Comparison of ENCODE assay signal across 8 cellular contexts in genomic region chr16:57734925-57735754, GRCh38. TPM values are rescaled to one million over a fixed set of nuclear protein-coding genes. Genes with fewer than 3 reads are reported as not detected.
DNase-seq lines count a peak whose midpoint lies in the region; ATAC-seq, FAIRE-seq and TF ChIP-seq lines count a peak whose summit lies in the region.

No MANE protein-coding gene starts in this region.

- H3K27me3 ChIP-seq in adipocyte (replicated peaks; ENCODE audit: control insufficient read depth, insufficient read depth, low read length) (no peaks in the 10 kb centered on the region), cardiac muscle cell (no peaks in the 10 kb centered on the region), pancreas (no peaks in the 10 kb centered on the region), tibial artery (no peaks in the 10 kb centered on the region)

- H3K36me3 ChIP-seq in adipocyte (ENCODE audit: control insufficient read depth, insufficient read depth, low read length, severe bottlenecking) (no peaks in the 10 kb centered on the region), cardiac muscle cell (no peaks in the 10 kb centered on the region), pancreas (no peaks in the 10 kb centered on the region), tibial artery (peaks cover 0 to under 1% (median 0%) of the 10 kb centered on the region in 3 donors)

- FAIRE-seq in GM12891 (lab: Jason Lieb, UNC) (no peak), pancreas (lab: Jason Lieb, UNC) (peak; percentile 99)

- H3K9me3 ChIP-seq in adipocyte (ENCODE audit: control insufficient read depth, low read length): no peaks in the 10 kb centered on the region
- H3K9me3 ChIP-seq in cardiac muscle cell (ENCODE audit: low read depth): no peaks in the 10 kb centered on the region
- H3K9me3 ChIP-seq in pancreas: no peaks in the 10 kb centered on the region
- no peaks in the 10 kb centered on the region for H3K9me3 ChIP-seq in tibial artery

- H3K4me3 ChIP-seq in adipocyte (ENCODE audit: low read length) (peak overlapping the region; percentile 96), cardiac muscle cell (peak overlapping the region; percentile 74), pancreas (peak overlapping the region; percentile 53 to 98 (median 94)), tibial artery (peak overlapping the region; percentile 78 to 84)

- intact Hi-C loops in pancreas (cut with DNase I) (no loop called here), tibial artery (cut with DNase I; ENCODE audit: low total_unique reads) (loop anchor here (5.0 to 10.0 kb wide), 3 partner anchors 67 to 390 kb away; partner anchors contain the start of genes CFAP20, KIFC3, USB1 and ZNF319)

- peaks cover 33% of the 10 kb centered on the region for H3K4me1 ChIP-seq in adipocyte (ENCODE audit: control insufficient read depth, insufficient read depth, low read length)
- peaks cover 6% of the 10 kb centered on the region for H3K4me1 ChIP-seq in cardiac muscle cell (ENCODE audit: low read depth)
- peaks cover 0 to 14% (median 2%) of the 10 kb centered on the region in 3 donors for H3K4me1 ChIP-seq in pancreas
- peaks cover 0 to 40% (median 23%) of the 10 kb centered on the region in 4 donors for H3K4me1 ChIP-seq in tibial artery

- TF ChIP-seq CTCF in cardiac muscle cell (IDR thresholded peaks at IDR 0.05; ENCODE audit: low read depth, low read length) (no peak), pancreas (IDR thresholded peaks at IDR 0.05) (no peak), tibial artery (IDR thresholded peaks at IDR 0.05) (peak in 1 of 2 experiments; percentile 14)

- H3K9ac ChIP-seq in adipocyte (ENCODE audit: low read length): peak overlapping the region; percentile 98

- H3K27ac ChIP-seq in cardiac muscle cell (peak overlapping the region; percentile 93), pancreas (peak overlapping the region; percentile 61 to 85 (median 75)), tibial artery (peak overlapping the region; percentile 86 to 93)

- peak; percentile 93 for ATAC-seq in HG02798 (IDR thresholded peaks at IDR 0.05; ENCODE audit: poor library complexity, unreplicated experiment)
- ATAC-seq in pancreas: peak; percentile 91 to 95 (median 92)

- TF ChIP-seq POLR2A in GM12891 (IDR thresholded peaks at IDR 0.05; ENCODE audit: low read depth, low read length): peak; percentile 83

- DNase-seq in GM12891 (ENCODE audit: insufficient read length, low spot score) (peak; percentile 97), NCI-H1417 treated with DMSO at 0.1 percent for 48 hours (lab: John Stamatoyannopoulos, UW) (peak; percentile 99), SW 1271 (lab: John Stamatoyannopoulos, UW) (peak; percentile 99), adipocyte (ENCODE audit: low read depth) (peak; percentile 100), cardiac muscle cell (ENCODE audit: low read depth in 1 of 2, low spot score in 1 of 2) (peak; percentile 100), pancreas (peak; percentile 95 to 99 (median 98)), tibial artery (peak; percentile 99)

- WGBS in pancreas, 2 donors: 0% methylated on average over 45 of the region's 45 CpGs

TF ChIP-seq in GM12891, 5 proteins besides CTCF, POLR2A, EP300 and RAD21:
- TF ChIP-seq TAF1 (IDR thresholded peaks at IDR 0.05; ENCODE audit: low read depth, low read length): peak; percentile 81
- TF ChIP-seq PAX5 (IDR thresholded peaks at IDR 0.05; ENCODE audit: insufficient read depth, low read length, severe bottlenecking): no peak
- peak; percentile 54 for TF ChIP-seq SPI1 (IDR thresholded peaks at IDR 0.05; ENCODE audit: low read depth, low read length)
- 0 out of 2 replicates have a peak, but pooled peaks have one; percentile 42 for TF ChIP-seq POU2F2 (IDR thresholded peaks at IDR 0.05; ENCODE audit: low read depth, low read length)
- TF ChIP-seq POLR2AphosphoS5 (IDR thresholded peaks at IDR 0.05; ENCODE audit: low read depth, low read length): peak; percentile 79; the same call in 1 of the 2 replicates

RNA-seq across cellular contexts. Expression of gene KATNB1, which starts 0.4 kb away (rescaled TPM):
- 17.3 TPM for polyA plus RNA-seq in GM12891 (2012; ENCODE audit: low read depth, missing spikeins)
- total RNA-seq in cardiac muscle cell: 46.4 and 52.5 TPM in 2 replicates
- 42.8 and 49.4 TPM in 2 replicates for polyA plus RNA-seq in cardiac muscle cell
- 10 to 100 TPM in 4 of 6 donors, 1 to 10 TPM in 2; 7.8 to 14.5 (median 11.0) TPM for total RNA-seq in pancreas
- 10 to 100 TPM; 14.1 to 17.0 TPM for polyA plus RNA-seq in pancreas

RNA-seq across cellular contexts. Expression of gene DRC7, which starts 40.5 kb away (rescaled TPM):
- polyA plus RNA-seq in GM12891 (2012; ENCODE audit: low read depth, missing spikeins): 0.55 TPM
- total RNA-seq in cardiac muscle cell (0.83 and 1.2 TPM in 2 replicates), pancreas (1 to 10 TPM in 1 of 6 donors, under 1 TPM in 5; 0.28 to 2.4 (median 0.61) TPM)
- polyA plus RNA-seq in cardiac muscle cell (2.0 and 3.4 TPM in 2 replicates), pancreas (1 to 10 TPM; 1.5 to 2.0 TPM)

Comparison
In these comparisons a context has a peak if more than half of its experiments do, and no peak if none do; other contexts are left out.
1. Peak in every context shown above with its lines: DNase-seq, ATAC-seq, H3K4me3 ChIP-seq and H3K27ac ChIP-seq.